12 cellular contexts compared by ENCODE assay signal in genomic region chr4:76209876-76210275, GRCh38. TPM values are rescaled to one million over a fixed set of nuclear protein-coding genes. Genes with fewer than 3 reads are reported as not detected.
DNase-seq lines count a peak whose midpoint lies in the region; ATAC-seq and TF ChIP-seq lines count a peak whose summit lies in the region.
"Had no signal": no experiment of that assay in that cellular context is flagged by ENCODE, and none has a peak within 500 bp of the region (broad histone marks: within the 10 kb centered on the region; RNA-seq: fewer than 3 reads in every experiment).

No MANE protein-coding gene starts in this region.

- no peaks in the 10 kb centered on the region for H3K27me3 ChIP-seq in BLaER1 treated with 17β-estradiol and CSF1 and Interleukin-3, amounts not matched to agents 10 nM and 100 nM
- H3K27me3 ChIP-seq in left lung (no peaks in the 10 kb centered on the region), skeletal muscle tissue (ENCODE audit: control insufficient read depth in 3 of 3, insufficient read depth in 3 of 3, low read length in 3 of 3) (no peaks in the 10 kb centered on the region), brain microvascular endothelial cell (replicated peaks) (no peaks in the 10 kb centered on the region)

- peak overlapping the region in 3 of 11 experiments; percentile 87 to 90 (median 88); a peak in 6 of 22 replicates for H3K9ac ChIP-seq in BLaER1 treated with 17β-estradiol and CSF1 and Interleukin-3, amounts not matched to agents 10 nM and 100 nM
- H3K9ac ChIP-seq in skeletal muscle tissue (ENCODE audit: low read depth in 1 of 3, low read length in 3 of 3): peak overlapping the region; percentile 1 to 98 (median 95)

- H3K4me1 ChIP-seq in BLaER1 treated with 17β-estradiol and CSF1 and Interleukin-3, amounts not matched to agents 10 nM and 100 nM: peaks cover 63 to 84% (median 71%) of the 10 kb centered on the region in 10 experiments
- peaks cover 53 to 84% of the 10 kb centered on the region in 2 donors for H3K4me1 ChIP-seq in left lung
- peaks cover 76 to 84% (median 83%) of the 10 kb centered on the region in 3 donors for H3K4me1 ChIP-seq in skeletal muscle tissue (ENCODE audit: control insufficient read depth in 3 of 3, insufficient read depth in 3 of 3, low read length in 3 of 3)

- DNase-seq in left lung (no peak), cortex of kidney (lab: John Stamatoyannopoulos, UW) (no peak), brain microvascular endothelial cell (no peak), OCI-M2 (lab: John Stamatoyannopoulos, UW; ENCODE audit: unreplicated experiment) (no peak)
- DNase-seq in central memory CD4-positive, alpha-beta T cell: no peak
- DNase-seq: amygdala, EL, NCI-H2081, PC-3 had no signal

- peaks cover 0 to 51% (median 10%) of the 10 kb centered on the region in 11 experiments; a peak in 9 of 22 replicates for H3K36me3 ChIP-seq in BLaER1 treated with 17β-estradiol and CSF1 and Interleukin-3, amounts not matched to agents 10 nM and 100 nM
- H3K36me3 ChIP-seq in left lung (no peaks in the 10 kb centered on the region), skeletal muscle tissue (ENCODE audit: control insufficient read depth in 3 of 3, insufficient read depth in 3 of 3, low read length in 3 of 3) (no peaks in the 10 kb centered on the region), brain microvascular endothelial cell (replicated peaks) (no peaks in the 10 kb centered on the region)

- H3K9me3 ChIP-seq in BLaER1 treated with 17β-estradiol and CSF1 and Interleukin-3, amounts not matched to agents 10 nM and 100 nM (replicated peaks in 1 of 11): no peaks in the 10 kb centered on the region
- H3K9me3 ChIP-seq in left lung: no peaks in the 10 kb centered on the region
- no peaks in the 10 kb centered on the region for H3K9me3 ChIP-seq in skeletal muscle tissue (ENCODE audit: control insufficient read depth in 3 of 3, low read length in 3 of 3)

- H3K27ac ChIP-seq in BLaER1 treated with 17β-estradiol and CSF1 and Interleukin-3, amounts not matched to agents 10 nM and 100 nM: peak overlapping the region in 9 of 11 experiments; percentile 4 to 89 (median 71); a peak in 12 of 22 replicates
- H3K27ac ChIP-seq in VCaP (peak overlapping the region; percentile 98), left lung (peak overlapping the region; percentile 96 to 99), skeletal muscle tissue (ENCODE audit: low read depth, low read length) (peak overlapping the region; percentile 97), brain microvascular endothelial cell (no peak overlapping the region)

- peaks cover 0 to 45% (median 13%) of the 10 kb centered on the region in 11 experiments; a peak in 11 of 22 replicates for H4K20me1 ChIP-seq in BLaER1 treated with 17β-estradiol and CSF1 and Interleukin-3, amounts not matched to agents 10 nM and 100 nM

- H3K4me3 ChIP-seq in BLaER1 treated with 17β-estradiol and CSF1 and Interleukin-3, amounts not matched to agents 10 nM and 100 nM: peak overlapping the region in 3 of 10 experiments; percentile 82 to 91 (median 84); a peak in 5 of 20 replicates
- H3K4me3 ChIP-seq in left lung (peak overlapping the region in 1 of 2 donors; percentile 87), skeletal muscle tissue (ENCODE audit: low read length in 3 of 3) (peak overlapping the region; percentile 33 to 49 (median 39)), brain microvascular endothelial cell (ENCODE audit: low read depth, low read length) (no peak overlapping the region)

- H3K4me2 ChIP-seq in BLaER1 treated with 17β-estradiol and CSF1 and Interleukin-3, amounts not matched to agents 10 nM and 100 nM: peak overlapping the region; percentile 66 to 98 (median 94); a peak in 19 of 22 replicates

- TF ChIP-seq CTCF in VCaP (conservative IDR thresholded peaks at IDR 0.05) (no peak), left lung (IDR thresholded peaks at IDR 0.05) (no peak), brain microvascular endothelial cell (IDR thresholded peaks at IDR 0.05; ENCODE audit: low read depth, low read length, missing control alignments) (no peak)

- in situ Hi-C loops in brain microvascular endothelial cell (cut with HindIII; ENCODE audit: low pct_ligation_motif_present, low sequenced_read_pairs): no loop called here

- intact Hi-C loops in left lung (cut with DNase I): no loop called here

- no peak for ATAC-seq in left lung
- ATAC-seq: PC-3 had no signal

RNA-seq across cellular contexts. Expression of gene SCARB2, which starts 3.7 kb away (rescaled TPM):
- 100 to 1,000 TPM; 219 to 223 TPM for total RNA-seq in left lung
- 125 TPM for total RNA-seq in skeletal muscle tissue

RNA-seq across cellular contexts. Expression of gene FAM47E, which starts 41.6 kb away (rescaled TPM):
- total RNA-seq in left lung (1 to 10 TPM; 3.2 TPM), skeletal muscle tissue (0.52 TPM)
